ENCODE assay signal across 1 cellular context in the genomic region with DNA sequence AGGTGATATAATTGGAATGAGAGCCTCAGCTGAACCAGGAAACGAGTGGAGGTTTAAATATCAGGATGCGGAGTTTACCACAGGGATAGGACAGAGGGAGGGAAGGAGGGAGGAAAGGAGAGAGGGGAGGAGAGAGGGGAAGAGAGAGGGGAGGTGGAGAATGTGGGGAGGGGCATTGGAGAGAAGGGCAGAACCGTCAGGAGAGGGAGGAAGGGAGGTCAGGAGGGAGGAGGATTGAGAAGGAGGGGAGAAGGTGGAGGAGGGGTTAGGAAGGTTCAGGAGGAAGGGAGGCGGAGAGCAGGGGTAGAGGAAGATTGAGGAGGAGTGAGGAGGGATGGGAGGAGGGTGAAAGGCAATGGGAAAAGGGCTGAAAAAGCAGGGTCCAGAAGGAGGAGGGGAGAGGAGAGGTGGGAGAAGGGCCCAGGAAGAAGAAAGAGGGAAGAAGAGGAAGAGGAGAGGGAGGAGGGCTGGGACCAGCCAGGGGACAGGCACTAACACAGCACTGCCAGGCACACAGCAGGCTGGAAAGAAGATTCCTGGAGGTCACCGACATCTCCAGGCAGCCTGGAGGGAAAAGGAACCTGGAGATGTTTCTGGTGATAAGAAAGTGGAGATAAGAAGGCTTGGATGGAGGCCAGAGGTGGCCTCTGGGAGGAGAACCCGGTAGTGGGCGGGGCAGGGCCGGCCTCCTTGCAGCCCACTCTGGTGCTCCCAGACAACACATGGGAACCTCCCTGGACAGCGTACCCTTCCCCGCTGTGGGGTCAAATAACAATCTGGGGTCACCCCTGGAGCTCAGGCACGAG.
A peak's percentile ranks its signal among the peaks of the same experiment; 100 is the strongest.
TF ChIP-seq lines count a peak whose summit lies in the region.

No MANE protein-coding gene starts in this region.

TF ChIP-seq in HEK293, 187 proteins besides CTCF, POLR2A, EP300 and RAD21 (continued from another document and continues in another):
- TF ChIP-seq, protein P1, sequence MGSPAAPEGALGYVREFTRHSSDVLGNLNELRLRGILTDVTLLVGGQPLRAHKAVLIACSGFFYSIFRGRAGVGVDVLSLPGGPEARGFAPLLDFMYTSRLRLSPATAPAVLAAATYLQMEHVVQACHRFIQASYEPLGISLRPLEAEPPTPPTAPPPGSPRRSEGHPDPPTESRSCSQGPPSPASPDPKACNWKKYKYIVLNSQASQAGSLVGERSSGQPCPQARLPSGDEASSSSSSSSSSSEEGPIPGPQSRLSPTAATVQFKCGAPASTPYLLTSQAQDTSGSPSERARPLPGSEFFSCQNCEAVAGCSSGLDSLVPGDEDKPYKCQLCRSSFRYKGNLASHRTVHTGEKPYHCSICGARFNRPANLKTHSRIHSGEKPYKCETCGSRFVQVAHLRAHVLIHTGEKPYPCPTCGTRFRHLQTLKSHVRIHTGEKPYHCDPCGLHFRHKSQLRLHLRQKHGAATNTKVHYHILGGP (tag by site-specific recombination; IDR thresholded peaks at IDR 0.05), result no peak; the same call in 1 of the 2 replicates
- TF ChIP-seq, protein P2, sequence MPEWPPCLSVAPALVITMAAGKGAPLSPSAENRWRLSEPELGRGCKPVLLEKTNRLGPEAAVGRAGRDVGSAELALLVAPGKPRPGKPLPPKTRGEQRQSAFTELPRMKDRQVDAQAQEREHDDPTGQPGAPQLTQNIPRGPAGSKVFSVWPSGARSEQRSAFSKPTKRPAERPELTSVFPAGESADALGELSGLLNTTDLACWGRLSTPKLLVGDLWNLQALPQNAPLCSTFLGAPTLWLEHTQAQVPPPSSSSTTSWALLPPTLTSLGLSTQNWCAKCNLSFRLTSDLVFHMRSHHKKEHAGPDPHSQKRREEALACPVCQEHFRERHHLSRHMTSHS (tag by site-specific recombination; IDR thresholded peaks at IDR 0.05), result no peak
- TF ChIP-seq, protein P3, sequence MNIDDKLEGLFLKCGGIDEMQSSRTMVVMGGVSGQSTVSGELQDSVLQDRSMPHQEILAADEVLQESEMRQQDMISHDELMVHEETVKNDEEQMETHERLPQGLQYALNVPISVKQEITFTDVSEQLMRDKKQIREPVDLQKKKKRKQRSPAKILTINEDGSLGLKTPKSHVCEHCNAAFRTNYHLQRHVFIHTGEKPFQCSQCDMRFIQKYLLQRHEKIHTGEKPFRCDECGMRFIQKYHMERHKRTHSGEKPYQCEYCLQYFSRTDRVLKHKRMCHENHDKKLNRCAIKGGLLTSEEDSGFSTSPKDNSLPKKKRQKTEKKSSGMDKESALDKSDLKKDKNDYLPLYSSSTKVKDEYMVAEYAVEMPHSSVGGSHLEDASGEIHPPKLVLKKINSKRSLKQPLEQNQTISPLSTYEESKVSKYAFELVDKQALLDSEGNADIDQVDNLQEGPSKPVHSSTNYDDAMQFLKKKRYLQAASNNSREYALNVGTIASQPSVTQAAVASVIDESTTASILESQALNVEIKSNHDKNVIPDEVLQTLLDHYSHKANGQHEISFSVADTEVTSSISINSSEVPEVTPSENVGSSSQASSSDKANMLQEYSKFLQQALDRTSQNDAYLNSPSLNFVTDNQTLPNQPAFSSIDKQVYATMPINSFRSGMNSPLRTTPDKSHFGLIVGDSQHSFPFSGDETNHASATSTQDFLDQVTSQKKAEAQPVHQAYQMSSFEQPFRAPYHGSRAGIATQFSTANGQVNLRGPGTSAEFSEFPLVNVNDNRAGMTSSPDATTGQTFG (tag by site-specific recombination; IDR thresholded peaks at IDR 0.05; ENCODE audit: borderline replicate concordance), result no peak
- TF ChIP-seq KLF9 (tag by site-specific recombination; IDR thresholded peaks at IDR 0.05; ENCODE audit: low read depth) (peak; percentile 48; the same call in 1 of the 2 replicates), ZNF768 (tag by site-specific recombination; IDR thresholded peaks at IDR 0.05) (no peak), ZNF155 (tag by site-specific recombination; IDR thresholded peaks at IDR 0.05) (no peak), ZNF24 (tag by site-specific recombination; IDR thresholded peaks at IDR 0.05) (no peak), GLIS1 (tag by site-specific recombination; IDR thresholded peaks at IDR 0.05) (no peak), ZNF626 (tag by site-specific recombination; IDR thresholded peaks at IDR 0.05) (no peak), OVOL3 (tag by site-specific recombination; IDR thresholded peaks at IDR 0.05) (no peak), ZNF777 (tag by site-specific recombination; IDR thresholded peaks at IDR 0.05; ENCODE audit: borderline replicate concordance) (no peak), GFI1B (tag by site-specific recombination; IDR thresholded peaks at IDR 0.05) (no peak), ZNF37A (tag by site-specific recombination; IDR thresholded peaks at IDR 0.05) (no peak), ZNF274 (IDR thresholded peaks at IDR 0.05; ENCODE audit: low read length) (no peak), ZNF274 (tag by site-specific recombination; IDR thresholded peaks at IDR 0.05; ENCODE audit: borderline replicate concordance) (no peak), ZFHX2 (tag by site-specific recombination; conservative IDR thresholded peaks at IDR 0.05) (peak; percentile 91), ZNF521 (tag by site-specific recombination; IDR thresholded peaks at IDR 0.05) (no peak), OSR2 (tag by site-specific recombination; IDR thresholded peaks at IDR 0.05) (no peak), ZNF629 (tag by site-specific recombination; IDR thresholded peaks at IDR 0.05) (no peak), ZNF174 (tag by site-specific recombination; IDR thresholded peaks at IDR 0.05) (no peak), ZBTB17 (tag by site-specific recombination; IDR thresholded peaks at IDR 0.05) (peak; percentile 68), SCRT1 (tag by site-specific recombination; IDR thresholded peaks at IDR 0.05; ENCODE audit: borderline replicate concordance) (peak; percentile 24; the same call in 1 of the 2 replicates), ZNF302 (tag by site-specific recombination; IDR thresholded peaks at IDR 0.05; ENCODE audit: low read depth) (no peak), ZNF747 (tag by site-specific recombination; IDR thresholded peaks at IDR 0.05) (no peak), ZBTB21 (tag by site-specific recombination; IDR thresholded peaks at IDR 0.05) (no peak), ZNF423 (tag by site-specific recombination; IDR thresholded peaks at IDR 0.05) (no peak), YY1 (tag by site-specific recombination; IDR thresholded peaks at IDR 0.05) (no peak), KLF10 (tag by site-specific recombination; IDR thresholded peaks at IDR 0.05) (no peak), ZNF146 (tag by site-specific recombination; IDR thresholded peaks at IDR 0.05) (no peak), ZNF121 (tag by site-specific recombination; IDR thresholded peaks at IDR 0.05) (no peak)
- TF ChIP-seq, protein P4, sequence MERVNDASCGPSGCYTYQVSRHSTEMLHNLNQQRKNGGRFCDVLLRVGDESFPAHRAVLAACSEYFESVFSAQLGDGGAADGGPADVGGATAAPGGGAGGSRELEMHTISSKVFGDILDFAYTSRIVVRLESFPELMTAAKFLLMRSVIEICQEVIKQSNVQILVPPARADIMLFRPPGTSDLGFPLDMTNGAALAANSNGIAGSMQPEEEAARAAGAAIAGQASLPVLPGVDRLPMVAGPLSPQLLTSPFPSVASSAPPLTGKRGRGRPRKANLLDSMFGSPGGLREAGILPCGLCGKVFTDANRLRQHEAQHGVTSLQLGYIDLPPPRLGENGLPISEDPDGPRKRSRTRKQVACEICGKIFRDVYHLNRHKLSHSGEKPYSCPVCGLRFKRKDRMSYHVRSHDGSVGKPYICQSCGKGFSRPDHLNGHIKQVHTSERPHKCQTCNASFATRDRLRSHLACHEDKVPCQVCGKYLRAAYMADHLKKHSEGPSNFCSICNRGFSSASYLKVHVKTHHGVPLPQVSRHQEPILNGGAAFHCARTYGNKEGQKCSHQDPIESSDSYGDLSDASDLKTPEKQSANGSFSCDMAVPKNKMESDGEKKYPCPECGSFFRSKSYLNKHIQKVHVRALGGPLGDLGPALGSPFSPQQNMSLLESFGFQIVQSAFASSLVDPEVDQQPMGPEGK (tag by site-specific recombination; IDR thresholded peaks at IDR 0.05), result 0 out of 2 replicates have a peak, but pooled peaks have one; percentile 23
- TF ChIP-seq, protein P5, sequence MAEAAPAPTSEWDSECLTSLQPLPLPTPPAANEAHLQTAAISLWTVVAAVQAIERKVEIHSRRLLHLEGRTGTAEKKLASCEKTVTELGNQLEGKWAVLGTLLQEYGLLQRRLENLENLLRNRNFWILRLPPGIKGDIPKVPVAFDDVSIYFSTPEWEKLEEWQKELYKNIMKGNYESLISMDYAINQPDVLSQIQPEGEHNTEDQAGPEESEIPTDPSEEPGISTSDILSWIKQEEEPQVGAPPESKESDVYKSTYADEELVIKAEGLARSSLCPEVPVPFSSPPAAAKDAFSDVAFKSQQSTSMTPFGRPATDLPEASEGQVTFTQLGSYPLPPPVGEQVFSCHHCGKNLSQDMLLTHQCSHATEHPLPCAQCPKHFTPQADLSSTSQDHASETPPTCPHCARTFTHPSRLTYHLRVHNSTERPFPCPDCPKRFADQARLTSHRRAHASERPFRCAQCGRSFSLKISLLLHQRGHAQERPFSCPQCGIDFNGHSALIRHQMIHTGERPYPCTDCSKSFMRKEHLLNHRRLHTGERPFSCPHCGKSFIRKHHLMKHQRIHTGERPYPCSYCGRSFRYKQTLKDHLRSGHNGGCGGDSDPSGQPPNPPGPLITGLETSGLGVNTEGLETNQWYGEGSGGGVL (tag by site-specific recombination; IDR thresholded peaks at IDR 0.05), result peak; percentile 97
- TF ChIP-seq, protein P6, sequence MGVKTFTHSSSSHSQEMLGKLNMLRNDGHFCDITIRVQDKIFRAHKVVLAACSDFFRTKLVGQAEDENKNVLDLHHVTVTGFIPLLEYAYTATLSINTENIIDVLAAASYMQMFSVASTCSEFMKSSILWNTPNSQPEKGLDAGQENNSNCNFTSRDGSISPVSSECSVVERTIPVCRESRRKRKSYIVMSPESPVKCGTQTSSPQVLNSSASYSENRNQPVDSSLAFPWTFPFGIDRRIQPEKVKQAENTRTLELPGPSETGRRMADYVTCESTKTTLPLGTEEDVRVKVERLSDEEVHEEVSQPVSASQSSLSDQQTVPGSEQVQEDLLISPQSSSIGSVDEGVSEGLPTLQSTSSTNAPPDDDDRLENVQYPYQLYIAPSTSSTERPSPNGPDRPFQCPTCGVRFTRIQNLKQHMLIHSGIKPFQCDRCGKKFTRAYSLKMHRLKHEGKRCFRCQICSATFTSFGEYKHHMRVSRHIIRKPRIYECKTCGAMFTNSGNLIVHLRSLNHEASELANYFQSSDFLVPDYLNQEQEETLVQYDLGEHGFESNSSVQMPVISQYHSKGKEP (tag by site-specific recombination; IDR thresholded peaks at IDR 0.05), result no peak
- TF ChIP-seq, protein P7, sequence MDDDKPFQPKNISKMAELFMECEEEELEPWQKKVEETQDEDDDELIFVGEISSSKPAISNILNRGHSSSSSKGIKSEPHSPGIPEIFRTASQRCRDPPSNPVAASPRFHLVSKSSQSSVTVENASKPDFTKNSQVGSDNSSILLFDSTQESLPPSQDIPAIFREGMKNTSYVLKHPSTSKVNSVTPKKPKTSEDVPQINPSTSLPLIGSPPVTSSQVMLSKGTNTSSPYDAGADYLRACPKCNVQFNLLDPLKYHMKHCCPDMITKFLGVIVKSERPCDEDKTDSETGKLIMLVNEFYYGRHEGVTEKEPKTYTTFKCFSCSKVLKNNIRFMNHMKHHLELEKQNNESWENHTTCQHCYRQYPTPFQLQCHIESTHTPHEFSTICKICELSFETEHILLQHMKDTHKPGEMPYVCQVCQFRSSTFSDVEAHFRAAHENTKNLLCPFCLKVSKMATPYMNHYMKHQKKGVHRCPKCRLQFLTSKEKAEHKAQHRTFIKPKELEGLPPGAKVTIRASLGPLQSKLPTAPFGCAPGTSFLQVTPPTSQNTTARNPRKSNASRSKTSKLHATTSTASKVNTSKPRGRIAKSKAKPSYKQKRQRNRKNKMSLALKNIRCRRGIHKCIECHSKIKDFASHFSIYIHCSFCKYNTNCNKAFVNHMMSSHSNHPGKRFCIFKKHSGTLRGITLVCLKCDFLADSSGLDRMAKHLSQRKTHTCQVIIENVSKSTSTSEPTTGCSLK (tag by site-specific recombination; IDR thresholded peaks at IDR 0.05), result 0 out of 2 replicates have a peak, but pooled peaks have one; percentile 41
- TF ChIP-seq, protein P8, sequence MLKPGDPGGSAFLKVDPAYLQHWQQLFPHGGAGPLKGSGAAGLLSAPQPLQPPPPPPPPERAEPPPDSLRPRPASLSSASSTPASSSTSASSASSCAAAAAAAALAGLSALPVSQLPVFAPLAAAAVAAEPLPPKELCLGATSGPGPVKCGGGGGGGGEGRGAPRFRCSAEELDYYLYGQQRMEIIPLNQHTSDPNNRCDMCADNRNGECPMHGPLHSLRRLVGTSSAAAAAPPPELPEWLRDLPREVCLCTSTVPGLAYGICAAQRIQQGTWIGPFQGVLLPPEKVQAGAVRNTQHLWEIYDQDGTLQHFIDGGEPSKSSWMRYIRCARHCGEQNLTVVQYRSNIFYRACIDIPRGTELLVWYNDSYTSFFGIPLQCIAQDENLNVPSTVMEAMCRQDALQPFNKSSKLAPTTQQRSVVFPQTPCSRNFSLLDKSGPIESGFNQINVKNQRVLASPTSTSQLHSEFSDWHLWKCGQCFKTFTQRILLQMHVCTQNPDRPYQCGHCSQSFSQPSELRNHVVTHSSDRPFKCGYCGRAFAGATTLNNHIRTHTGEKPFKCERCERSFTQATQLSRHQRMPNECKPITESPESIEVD (tag by site-specific recombination; IDR thresholded peaks at IDR 0.05), result no peak
- TF ChIP-seq, protein P9, sequence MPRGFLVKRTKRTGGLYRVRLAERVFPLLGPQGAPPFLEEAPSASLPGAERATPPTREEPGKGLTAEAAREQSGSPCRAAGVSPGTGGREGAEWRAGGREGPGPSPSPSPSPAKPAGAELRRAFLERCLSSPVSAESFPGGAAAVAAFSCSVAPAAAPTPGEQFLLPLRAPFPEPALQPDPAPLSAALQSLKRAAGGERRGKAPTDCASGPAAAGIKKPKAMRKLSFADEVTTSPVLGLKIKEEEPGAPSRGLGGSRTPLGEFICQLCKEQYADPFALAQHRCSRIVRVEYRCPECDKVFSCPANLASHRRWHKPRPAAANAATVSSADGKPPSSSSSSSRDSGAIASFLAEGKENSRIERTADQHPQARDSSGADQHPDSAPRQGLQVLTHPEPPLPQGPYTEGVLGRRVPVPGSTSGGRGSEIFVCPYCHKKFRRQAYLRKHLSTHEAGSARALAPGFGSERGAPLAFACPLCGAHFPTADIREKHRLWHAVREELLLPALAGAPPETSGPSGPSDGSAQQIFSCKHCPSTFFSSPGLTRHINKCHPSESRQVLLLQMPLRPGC (tag by site-specific recombination; IDR thresholded peaks at IDR 0.05), result no peak
